In genomic region chr11:106011481-106011880, GRCh38 we compare ENCODE assay signal across 22 cellular contexts.
"Had no signal": no experiment of that assay in that cellular context is flagged by ENCODE, and none has a peak within 500 bp of the region (broad histone marks: within the 10 kb centered on the region; RNA-seq: fewer than 3 reads in every experiment).

No MANE protein-coding gene starts in this region.

- H3K27me3 ChIP-seq: body of pancreas, gastrocnemius medialis, left lung, neutrophil, transverse colon, vagina had no signal

- H3K27ac ChIP-seq: body of pancreas, gastrocnemius medialis, left lung, neutrophil, transverse colon, vagina had no signal

- H3K9me3 Mint-ChIP-seq: activated B cell treated with CpG ODN at 0.5 μM for 24 hours had no signal

- FAIRE-seq: small intestine, TTC549 had no signal

- H3K27me3 Mint-ChIP-seq: activated B cell treated with CpG ODN at 0.5 μM for 24 hours, naive B cell had no signal

- ATAC-seq: activated naive CD4-positive, alpha-beta T cell treated with anti-CD3 and anti-CD28 coated beads, Interleukin-2, amount 50 U/mL, for 72 hours; activated T-cell treated with anti-CD3 and anti-CD28 coated beads, Interleukin-2, amount 50 U/mL, for 72 hours; body of pancreas; gastrocnemius medialis; left lung had no signal

- H3K9me3 ChIP-seq: body of pancreas, gastrocnemius medialis, neutrophil, transverse colon, vagina had no signal

- H3K4me3 ChIP-seq: body of pancreas, gastrocnemius medialis, left lung, transverse colon, vagina had no signal

- H3K27ac Mint-ChIP-seq: activated B cell treated with CpG ODN at 0.5 μM for 24 hours; activated T-cell treated with anti-CD3 and anti-CD28 coated beads, Interleukin-2, amount 50 U/mL, for 72 hours had no signal

- DNase-seq: activated B cell treated with CpG ODN at 0.5 μM for 24 hours; activated CD4-positive, alpha-beta T cell treated with anti-CD3 and anti-CD28 coated beads for 48 hours; activated CD8-positive, alpha-beta memory T cell treated with anti-CD3 and anti-CD28 coated beads, Interleukin-2, amount 50 U/mL, for 48 hours; activated gamma-delta T cell; activated T-cell treated with anti-CD3 and anti-CD28 coated beads, Interleukin-2, amount 50 U/mL, for 72 hours; amniotic stem cell; body of pancreas; gastrocnemius medialis; islet precursor cell; left lung; mammary epithelial cell; naive B cell; small intestine; stimulated activated CD4-positive, alpha-beta T cell treated with anti-CD3 and anti-CD28 coated beads, Interleukin-4, amount 100 ng/mL, for 24 hours; stimulated activated naive CD4-positive, alpha-beta T cell; substantia nigra; SW 1271; transverse colon had no signal

- H3K4me3 Mint-ChIP-seq: activated B cell treated with CpG ODN at 0.5 μM for 24 hours; activated T-cell treated with anti-CD3 and anti-CD28 coated beads, Interleukin-2, amount 50 U/mL, for 72 hours; naive B cell had no signal
